In the genomic region with DNA sequence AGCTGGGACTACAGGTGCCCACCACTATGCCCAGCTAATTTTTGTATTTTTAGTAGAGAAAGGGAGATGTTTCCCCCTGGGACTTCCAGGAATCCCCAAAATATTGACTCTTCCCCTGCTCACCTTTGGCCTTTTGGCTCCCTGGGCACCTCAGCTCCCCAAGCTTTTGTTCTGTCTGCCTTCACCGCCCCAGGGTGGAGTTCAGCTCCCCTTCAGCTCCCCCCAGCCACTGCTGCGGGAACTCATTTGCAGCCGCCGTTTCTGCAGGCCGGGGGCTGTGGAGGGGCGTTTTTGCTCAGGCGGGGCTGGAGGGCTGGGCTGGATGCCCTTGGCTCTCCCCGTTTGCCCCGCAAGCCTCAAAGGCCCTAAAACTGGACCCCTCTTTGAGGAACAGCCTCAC, we compare ENCODE assay signal across 31 cellular contexts. TPM values are rescaled to one million over a fixed set of nuclear protein-coding genes. Genes with fewer than 3 reads are reported as not detected.
"Had no signal": no experiment of that assay in that cellular context is flagged by ENCODE, and none has a peak within 500 bp of the region (broad histone marks: within the 10 kb centered on the region; RNA-seq: fewer than 3 reads in every experiment).

No MANE protein-coding gene starts in this region.

- H3K9me3 Mint-ChIP-seq: activated B cell treated with CpG ODN at 0.5 μM for 24 hours; activated CD8-positive, alpha-beta T cell treated with anti-CD3 and anti-CD28 coated beads for 36 hours; activated T-cell treated with anti-CD3 and anti-CD28 coated beads, Interleukin-2, amount 50 U/mL, for 4 hours; activated T-helper 17 cell treated with anti-CD3 and anti-CD28 coated beads, Interleukin-2, amount 50 U/mL, for 72 hours; effector memory CD8-positive, alpha-beta T cell; T-cell; T-helper 1 cell treated with Interleukin-12 subunit alpha and Interleukin-12 subunit beta and Interleukin-4 antibody, amounts not matched to agents 30 μg/mL and 1 μg/mL, for 36 hours had no signal

- H3K4me3 ChIP-seq: esophagus squamous epithelium, gastroesophageal sphincter had no signal

- H3K27me3 ChIP-seq: brain microvascular endothelial cell, esophagus squamous epithelium, gastroesophageal sphincter had no signal

- DNase-seq: activated B cell treated with CpG ODN at 0.5 μM for 24 hours; activated CD4-positive, alpha-beta T cell treated with anti-CD3 and anti-CD28 coated beads for 48 hours; activated CD4-positive, alpha-beta T cell treated with anti-CD3 and anti-CD28 coated beads, Interleukin-2, amount 50 U/mL, for 1 hour; activated CD4-positive, alpha-beta T cell treated with anti-CD3 and anti-CD28 coated beads, Interleukin-2, amount 50 U/mL, for 48 hours; activated CD8-positive, alpha-beta memory T cell treated with anti-CD3 and anti-CD28 coated beads for 24 hours; activated CD8-positive, alpha-beta T cell treated with anti-CD3 and anti-CD28 coated beads for 36 hours; activated effector memory CD4-positive, alpha-beta T cell treated with Interleukin-2 at 50 U/mL for 16 hours; activated gamma-delta T cell treated with Interleukin-2 at 50 U/mL for 16 hours; activated naive CD4-positive, alpha-beta T cell treated with anti-CD3 and anti-CD28 coated beads, Interleukin-2, amount 50 U/mL, for 16 hours; activated naive CD4-positive, alpha-beta T cell treated with Interleukin-2 at 50 U/mL for 16 hours; activated T-cell treated with anti-CD3 and anti-CD28 coated beads, Interleukin-2, amount 50 U/mL, for 4 hours; amniotic stem cell; anterior cingulate cortex; brain microvascular endothelial cell; caudate nucleus; cortex of kidney; dermis blood vessel endothelial cell; effector CD4-positive, alpha-beta T cell; effector memory CD8-positive, alpha-beta T cell; erythroblast; esophagus squamous epithelium; foreskin melanocyte; head of caudate nucleus; T-cell; T1000; WERI-Rb-1 had no signal

- H3K4me3 Mint-ChIP-seq: activated B cell treated with CpG ODN at 0.5 μM for 24 hours; activated CD8-positive, alpha-beta T cell treated with anti-CD3 and anti-CD28 coated beads for 36 hours; activated naive CD8-positive, alpha-beta T cell; activated T-cell treated with anti-CD3 and anti-CD28 coated beads, Interleukin-2, amount 50 U/mL, for 4 hours; activated T-helper 17 cell treated with anti-CD3 and anti-CD28 coated beads, Interleukin-2, amount 50 U/mL, for 72 hours; effector memory CD8-positive, alpha-beta T cell; T-cell; T-helper 1 cell treated with Interleukin-12 subunit alpha and Interleukin-12 subunit beta and Interleukin-4 antibody, amounts not matched to agents 30 μg/mL and 1 μg/mL, for 36 hours had no signal

- H3K36me3 ChIP-seq: WERI-Rb-1 had no signal

- ATAC-seq: activated CD4-positive, CD25-positive, alpha-beta regulatory T cell treated with anti-CD3 and anti-CD28 coated beads, Interleukin-2, amount 50 U/mL, for 24 hours; activated CD8-positive, alpha-beta T cell treated with anti-CD3 and anti-CD28 coated beads for 36 hours; activated T-cell treated with anti-CD3 and anti-CD28 coated beads, Interleukin-2, amount 50 U/mL, for 4 hours; activated T-helper 17 cell treated with anti-CD3 and anti-CD28 coated beads, Interleukin-2, amount 50 U/mL, for 72 hours; effector memory CD8-positive, alpha-beta T cell; gastroesophageal sphincter; T-cell had no signal

- H3K27ac Mint-ChIP-seq: activated B cell treated with CpG ODN at 0.5 μM for 24 hours; activated CD8-positive, alpha-beta T cell treated with anti-CD3 and anti-CD28 coated beads for 36 hours; activated naive CD8-positive, alpha-beta T cell; activated T-helper 17 cell treated with anti-CD3 and anti-CD28 coated beads, Interleukin-2, amount 50 U/mL, for 72 hours; effector memory CD8-positive, alpha-beta T cell; T-cell; T-helper 1 cell treated with Interleukin-12 subunit alpha and Interleukin-12 subunit beta and Interleukin-4 antibody, amounts not matched to agents 30 μg/mL and 1 μg/mL, for 36 hours had no signal

- H3K9me3 ChIP-seq: esophagus squamous epithelium, gastroesophageal sphincter had no signal

- H3K4me1 Mint-ChIP-seq: activated B cell treated with CpG ODN at 0.5 μM for 24 hours; activated T-helper 17 cell treated with anti-CD3 and anti-CD28 coated beads, Interleukin-2, amount 50 U/mL, for 72 hours; T-cell had no signal

- H3K27ac ChIP-seq: brain microvascular endothelial cell, WERI-Rb-1 had no signal

- H3K36me3 Mint-ChIP-seq: activated naive CD8-positive, alpha-beta T cell; T-cell had no signal

- H3K27me3 Mint-ChIP-seq: activated naive CD8-positive, alpha-beta T cell; activated T-helper 17 cell treated with anti-CD3 and anti-CD28 coated beads, Interleukin-2, amount 50 U/mL, for 72 hours had no signal

RNA-seq across cellular contexts. Expression of gene CRISPLD2, which starts 47.9 kb away (rescaled TPM):
- total RNA-seq: activated B cell treated with CpG ODN at 0.5 μM for 24 hours had no signal
